ENCODE assay signal across 9 cellular contexts in the genomic region with DNA sequence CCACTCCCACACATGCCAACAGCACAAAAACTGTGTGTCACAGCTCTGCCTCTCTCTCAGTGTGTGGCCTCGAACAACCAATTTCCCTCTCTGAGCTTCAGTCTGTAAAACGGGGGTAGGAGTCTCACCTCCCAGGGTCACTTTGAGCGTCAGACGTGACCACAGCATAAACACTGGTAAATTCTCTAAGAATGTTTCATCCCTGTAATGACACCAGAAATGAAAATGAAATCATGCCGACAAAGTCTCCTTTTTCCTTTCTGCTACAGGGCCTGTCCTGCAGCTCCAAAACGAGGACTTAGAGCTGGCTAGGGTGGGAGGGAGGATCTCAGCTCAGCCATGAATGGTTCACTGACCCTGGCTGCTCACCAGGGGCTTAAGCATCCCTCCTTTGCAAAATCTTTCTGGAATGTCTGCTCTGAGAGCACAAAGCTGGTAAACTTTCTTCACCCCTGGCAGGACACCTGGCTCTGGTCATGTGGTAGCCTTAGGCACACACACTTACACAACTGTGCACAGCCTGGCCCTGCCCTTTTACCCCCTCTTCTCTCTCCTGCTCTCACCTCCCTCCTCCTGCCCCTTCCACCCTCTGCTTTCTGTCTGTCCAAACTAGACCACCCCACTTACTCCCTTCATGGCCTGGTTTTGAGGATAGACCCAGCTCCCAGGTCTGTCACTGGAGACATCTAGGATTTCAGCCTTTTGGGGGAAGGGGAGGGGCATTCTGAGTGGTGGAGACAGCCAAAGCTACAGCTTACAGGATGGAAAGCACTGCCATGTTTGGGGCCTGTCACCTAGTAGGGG. TPM values are rescaled to one million over a fixed set of nuclear protein-coding genes. Genes with fewer than 3 reads are reported as not detected.
DNase-seq lines count a peak whose midpoint lies in the region; ATAC-seq and TF ChIP-seq lines count a peak whose summit lies in the region.
"Had no signal": no experiment of that assay in that cellular context is flagged by ENCODE, and none has a peak within 500 bp of the region (broad histone marks: within the 10 kb centered on the region; RNA-seq: fewer than 3 reads in every experiment).

No MANE protein-coding gene starts in this region.

- no peak for ATAC-seq in activated naive CD8-positive, alpha-beta T cell treated with anti-CD3 and anti-CD28 coated beads, Interleukin-2, amount 10 ng/mL, durations not matched to agents 7 days and 5 days (ENCODE audit: low read depth)
- peak; percentile 8 for ATAC-seq in lung (ENCODE audit: insufficient read depth, low FRiP score)
- peak; percentile 44 for ATAC-seq in aorta (ENCODE audit: low FRiP score)
- ATAC-seq in HG03442 (IDR thresholded peaks at IDR 0.05; ENCODE audit: unreplicated experiment): no peak

- H3K9me3 Mint-ChIP-seq in activated naive CD8-positive, alpha-beta T cell treated with anti-CD3 and anti-CD28 coated beads, Interleukin-2, amount 10 ng/mL, durations not matched to agents 7 days and 5 days: peaks cover 2% of the 10 kb centered on the region
- no peaks in the 10 kb centered on the region for H3K9me3 Mint-ChIP-seq in activated naive CD8-positive, alpha-beta T cell treated with anti-CD3 and anti-CD28 coated beads for 36 hours

- H3K4me1 ChIP-seq in breast epithelium: peaks cover 42 to 53% of the 10 kb centered on the region in 2 donors
- peaks cover 7 to 14% of the 10 kb centered on the region in 2 donors for H3K4me1 ChIP-seq in lung (ENCODE audit: control insufficient read depth in 2 of 2, insufficient read depth in 2 of 2, low read length in 2 of 2)
- H3K4me1 ChIP-seq in aorta (ENCODE audit: control insufficient read depth in 1 of 2, insufficient read depth in 2 of 2, low read length in 2 of 2): peaks cover 0 to 11% of the 10 kb centered on the region in 2 donors

- H3K4me3 ChIP-seq in breast epithelium (peak overlapping the region in 1 of 3 donors; percentile 26), lung (no peak overlapping the region), aorta (ENCODE audit: low read length in 2 of 2) (no peak overlapping the region)

- H3K36me3 ChIP-seq in breast epithelium: no peaks in the 10 kb centered on the region
- H3K36me3 ChIP-seq in lung (ENCODE audit: control insufficient read depth in 2 of 2, insufficient read depth in 2 of 2, low read length in 2 of 2): no peaks in the 10 kb centered on the region
- no peaks in the 10 kb centered on the region for H3K36me3 ChIP-seq in aorta (ENCODE audit: control insufficient read depth in 1 of 2, insufficient read depth in 2 of 2, low read length in 1 of 2)

- no peaks in the 10 kb centered on the region for H3K36me3 Mint-ChIP-seq in activated naive CD8-positive, alpha-beta T cell treated with anti-CD3 and anti-CD28 coated beads, Interleukin-2, amount 10 ng/mL, durations not matched to agents 7 days and 5 days
- no peaks in the 10 kb centered on the region for H3K36me3 Mint-ChIP-seq in activated naive CD8-positive, alpha-beta T cell treated with anti-CD3 and anti-CD28 coated beads for 36 hours

- H3K4me3 Mint-ChIP-seq in activated naive CD8-positive, alpha-beta T cell treated with anti-CD3 and anti-CD28 coated beads, Interleukin-2, amount 10 ng/mL, durations not matched to agents 7 days and 5 days: peak overlapping the region; percentile 39
- H3K4me3 Mint-ChIP-seq in activated naive CD8-positive, alpha-beta T cell treated with anti-CD3 and anti-CD28 coated beads for 36 hours: no peak overlapping the region

- H3K9me3 ChIP-seq in breast epithelium: no peaks in the 10 kb centered on the region
- no peaks in the 10 kb centered on the region for H3K9me3 ChIP-seq in lung (ENCODE audit: control insufficient read depth in 2 of 2, insufficient read depth in 1 of 2, low read length in 1 of 2)
- no peaks in the 10 kb centered on the region for H3K9me3 ChIP-seq in aorta (ENCODE audit: control insufficient read depth, low read length)

- no peak for TF ChIP-seq CTCF in breast epithelium (IDR thresholded peaks at IDR 0.05)
- TF ChIP-seq CTCF in lung (IDR thresholded peaks at IDR 0.05; ENCODE audit: control extremely low read depth, extremely low read depth): no peak

- 45 to 70% methylated on average over 6 of the region's 6 CpGs for WGBS in lung, 2 donors
- WGBS in aorta, 2 donors: 7 to 15% methylated on average over 6 of the region's 6 CpGs

- peaks cover 2% of the 10 kb centered on the region for H3K27me3 Mint-ChIP-seq in activated naive CD8-positive, alpha-beta T cell treated with anti-CD3 and anti-CD28 coated beads, Interleukin-2, amount 10 ng/mL, durations not matched to agents 7 days and 5 days
- no peaks in the 10 kb centered on the region for H3K27me3 Mint-ChIP-seq in activated naive CD8-positive, alpha-beta T cell treated with anti-CD3 and anti-CD28 coated beads for 36 hours

- POLR2A ChIA-PET in activated naive CD8-positive, alpha-beta T cell treated with anti-CD3 and anti-CD28 coated beads, Interleukin-2, amount 10 ng/mL, durations not matched to agents 7 days and 5 days (lab: Charles Lee): interaction anchor here (2.1 kb wide), 1 partner anchor 12 kb away, joined by 11 read pairs; a partner anchor contains a TSS

- H3K27ac ChIP-seq in breast epithelium: peak overlapping the region; percentile 85 to 94
- H3K27ac ChIP-seq in lung (ENCODE audit: low read depth in 1 of 2, low read length in 1 of 2): peak overlapping the region in 1 of 2 donors; percentile 8
- H3K27ac ChIP-seq in aorta (ENCODE audit: low read depth in 1 of 2, low read length in 2 of 2): peak overlapping the region; percentile 14 to 29

- H3K27me3 ChIP-seq in breast epithelium (no peaks in the 10 kb centered on the region), lung (ENCODE audit: control insufficient read depth, insufficient read depth) (no peaks in the 10 kb centered on the region), aorta (ENCODE audit: control insufficient read depth in 1 of 2, insufficient read depth in 2 of 2, low read length in 1 of 2) (no peaks in the 10 kb centered on the region)

- intact Hi-C loops in breast epithelium (cut with DNase I; ENCODE audit: low total_unique reads) (no loop called here), aorta (cut with DNase I) (no loop called here)

- TF ChIP-seq POLR2A in breast epithelium (IDR thresholded peaks at IDR 0.05): no peak

- peaks cover 48% of the 10 kb centered on the region for H3K4me1 Mint-ChIP-seq in activated naive CD8-positive, alpha-beta T cell treated with anti-CD3 and anti-CD28 coated beads, Interleukin-2, amount 10 ng/mL, durations not matched to agents 7 days and 5 days
- H3K4me1 Mint-ChIP-seq in activated naive CD8-positive, alpha-beta T cell treated with anti-CD3 and anti-CD28 coated beads for 36 hours: peaks cover 20% of the 10 kb centered on the region

- no peak for DNase-seq in activated naive CD8-positive, alpha-beta T cell treated with anti-CD3 and anti-CD28 coated beads, Interleukin-2, amount 10 ng/mL, durations not matched to agents 7 days and 5 days
- DNase-seq in activated naive CD8-positive, alpha-beta T cell treated with anti-CD3 and anti-CD28 coated beads for 36 hours: no peak
- peak in 1 of 2 donors; percentile 86 for DNase-seq in breast epithelium (ENCODE audit: low spot score in 2 of 2)
- no peak for DNase-seq in lung (ENCODE audit: low spot score)
- DNase-seq in aorta: peak in 1 of 2 donors; percentile 45
- DNase-seq in stimulated activated CD4-positive, alpha-beta T cell treated with anti-CD3 and anti-CD28 coated beads, Interleukin-4, amount 100 ng/mL, for 4 hours: no peak
- DNase-seq in NCI-H128 (lab: John Stamatoyannopoulos, UW; ENCODE audit: unreplicated experiment): no peak
- DNase-seq: DND-41 had no signal

- peak overlapping the region; percentile 81 for H3K27ac Mint-ChIP-seq in activated naive CD8-positive, alpha-beta T cell treated with anti-CD3 and anti-CD28 coated beads, Interleukin-2, amount 10 ng/mL, durations not matched to agents 7 days and 5 days
- no peak overlapping the region for H3K27ac Mint-ChIP-seq in activated naive CD8-positive, alpha-beta T cell treated with anti-CD3 and anti-CD28 coated beads for 36 hours

RNA-seq across cellular contexts. Expression of a gene that starts 12.3 kb away (rescaled TPM):
- 1 to 10 TPM; 2.4 to 2.8 TPM for total RNA-seq in activated naive CD8-positive, alpha-beta T cell treated with anti-CD3 and anti-CD28 coated beads, Interleukin-2, amount 10 ng/mL, durations not matched to agents 7 days and 5 days
- 1 to 10 TPM; 2.7 to 3.7 TPM for total RNA-seq in activated naive CD8-positive, alpha-beta T cell treated with anti-CD3 and anti-CD28 coated beads for 36 hours
- total RNA-seq in breast epithelium: 100 to 1,000 TPM in 1 of 3 donors, 10 to 100 TPM in 2; 51.1 to 360 (median 65.1) TPM
- total RNA-seq in lung: 10 to 100 TPM; 12.6 to 18.6 TPM
- polyA plus RNA-seq in lung: 10 to 100 TPM in 1 of 2 donors, 1 to 10 TPM in 1; 3.7 to 10.6 TPM
- 10 to 100 TPM; 27.5 to 31.5 TPM for total RNA-seq in aorta
- polyA plus RNA-seq in aorta: 10 to 100 TPM in 1 of 2 donors, 1 to 10 TPM in 1; 5.2 to 10.0 TPM

Comparison
In these comparisons a context has a peak if more than half of its experiments do, and no peak if none do; other contexts are left out.
1. ATAC-seq: peak in lung (single experiment) and aorta (single experiment); none in activated naive CD8-positive, alpha-beta T cell treated with anti-CD3 and anti-CD28 coated beads, Interleukin-2, amount 10 ng/mL, durations not matched to agents 7 days and 5 days (single experiment) and HG03442 (single experiment).